ENCODE assay signal across 1 cellular context in the genomic region with DNA sequence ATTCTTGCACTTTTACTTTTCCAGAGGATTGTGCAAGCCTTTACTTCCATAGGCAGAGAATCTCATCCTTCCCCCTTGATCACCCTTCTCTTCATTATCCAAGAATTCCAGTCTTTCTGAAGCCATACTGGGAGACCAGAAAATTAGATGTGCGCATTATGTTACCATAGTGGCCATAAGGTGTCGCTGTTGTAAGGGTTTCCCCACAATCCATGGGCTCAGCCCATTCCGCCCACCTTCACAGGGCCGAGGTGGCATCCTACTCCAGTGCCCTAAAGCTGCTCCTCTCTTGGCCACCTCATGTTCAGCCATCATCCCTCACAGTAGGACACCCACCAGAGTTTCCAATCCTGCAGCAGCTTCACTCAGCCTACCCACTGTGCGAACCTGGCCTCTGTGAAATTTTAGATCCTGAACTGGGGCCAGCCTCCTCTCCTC.
TF ChIP-seq lines count a peak whose summit lies in the region.

No MANE protein-coding gene starts in this region.

TF ChIP-seq in WTC11, 78 proteins besides CTCF, POLR2A, EP300 and RAD21 (continued from another document):
- TF ChIP-seq ZMAT4 (CRISPR knock-in tag; IDR thresholded peaks at IDR 0.05): no peak
- no peak for TF ChIP-seq E2F4 (CRISPR knock-in tag; IDR thresholded peaks at IDR 0.05; ENCODE audit: borderline replicate concordance, low read depth)
